Comparison of ENCODE assay signal across 18 cellular contexts in the genomic region with DNA sequence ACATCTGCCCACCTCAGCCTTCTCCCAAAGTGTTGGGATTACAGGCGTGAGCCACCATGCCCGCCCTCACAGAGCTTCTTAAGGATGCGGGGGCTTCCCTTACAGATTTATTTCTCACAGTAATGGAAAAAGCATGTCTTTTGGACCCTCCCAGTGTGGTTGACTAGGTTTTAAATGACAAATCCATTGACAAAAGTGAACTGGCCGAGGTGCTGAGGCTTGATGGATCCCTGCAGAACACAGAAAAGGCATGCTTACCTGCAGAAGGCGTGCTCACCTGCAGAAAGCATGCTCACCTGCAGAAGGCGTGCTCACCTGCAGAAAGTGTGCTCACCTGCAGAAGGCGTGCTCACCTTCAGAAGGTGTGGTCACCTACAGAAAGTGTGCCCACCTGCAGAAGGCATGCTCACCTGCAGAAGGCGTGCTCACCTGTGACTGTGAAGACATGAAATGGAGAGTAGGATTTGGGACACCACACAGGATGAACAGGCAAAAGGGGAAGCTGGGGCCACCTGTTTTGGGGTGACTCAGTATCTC. TPM values are rescaled to one million over a fixed set of nuclear protein-coding genes. Genes with fewer than 3 reads are reported as not detected.
DNase-seq lines count a peak whose midpoint lies in the region; TF ChIP-seq lines count a peak whose summit lies in the region.
"Had no signal": no experiment of that assay in that cellular context is flagged by ENCODE, and none has a peak within 500 bp of the region (broad histone marks: within the 10 kb centered on the region; RNA-seq: fewer than 3 reads in every experiment).

No MANE protein-coding gene starts in this region.

- H3K27ac Mint-ChIP-seq in Caco-2 (ENCODE audit: unreplicated experiment) (no peak overlapping the region), endodermal cell (no peak overlapping the region)
- no peak overlapping the region for H3K27ac Mint-ChIP-seq in activated CD4-positive, alpha-beta T cell treated with anti-CD3 and anti-CD28 coated beads, Interleukin-2, amount 10 ng/mL, durations not matched to agents 7 days and 5 days
- H3K27ac Mint-ChIP-seq: T-helper 17 cell had no signal

- no peaks in the 10 kb centered on the region for H3K27me3 ChIP-seq in Caco-2 (replicated peaks; ENCODE audit: control insufficient read depth, insufficient read depth, low read length)
- peaks cover 6% of the 10 kb centered on the region for H3K27me3 ChIP-seq in endodermal cell (ENCODE audit: control insufficient read depth, insufficient read depth, low read length, poor library complexity, severe bottlenecking)

- no peak overlapping the region for H3K9ac ChIP-seq in endodermal cell (ENCODE audit: extremely low read depth, low read length, poor library complexity, severe bottlenecking)
- H3K9ac ChIP-seq: GM23248 had no signal

- no peaks in the 10 kb centered on the region for H3K36me3 ChIP-seq in Caco-2 (ENCODE audit: control insufficient read depth, insufficient read depth, low read length)
- H3K36me3 ChIP-seq in endodermal cell (ENCODE audit: control insufficient read depth, insufficient read depth, low read length): no peaks in the 10 kb centered on the region
- H3K36me3 ChIP-seq: SJCRH30 had no signal

- peak; percentile 48 to 53 for DNase-seq in Caco-2
- peak; percentile 1 for DNase-seq in NCI-H146 treated with DMSO at 0.1 percent for 48 hours (lab: John Stamatoyannopoulos, UW; ENCODE audit: unreplicated experiment)
- DNase-seq in endodermal cell: no peak
- no peak for DNase-seq in activated effector memory CD4-positive, alpha-beta T cell treated with Interleukin-2 at 50 U/mL for 16 hours
- DNase-seq in activated CD4-positive, alpha-beta T cell treated with anti-CD3 and anti-CD28 coated beads, Interleukin-2, amount 10 ng/mL, durations not matched to agents 7 days and 5 days: no peak
- DNase-seq in stimulated activated CD4-positive, alpha-beta T cell treated with anti-CD3 and anti-CD28 coated beads, Interleukin-4, amount 100 ng/mL, for 1 hour: no peak
- no peak for DNase-seq in NCI-H2196 treated with DMSO at 0.1 percent for 48 hours (lab: John Stamatoyannopoulos, UW; ENCODE audit: unreplicated experiment)
- DNase-seq: AML-193, COR-L47, GM23248, KBM-7, NCI-H1417, NCI-H2029 treated with DMSO at 0.1 percent for 48 hours, NCI-H446 treated with DMSO at 0.1 percent for 48 hours, SJCRH30, T-helper 17 cell had no signal

- POLR2A ChIA-PET in Caco-2 (lab: Charles Lee): no interaction called here
- POLR2A ChIA-PET in activated CD4-positive, alpha-beta T cell treated with anti-CD3 and anti-CD28 coated beads, Interleukin-2, amount 10 ng/mL, durations not matched to agents 7 days and 5 days (lab: Charles Lee): no interaction called here

- H3K4me1 Mint-ChIP-seq in Caco-2 (ENCODE audit: low read depth, unreplicated experiment) (no peaks in the 10 kb centered on the region), endodermal cell (no peaks in the 10 kb centered on the region)
- no peaks in the 10 kb centered on the region for H3K4me1 Mint-ChIP-seq in activated CD4-positive, alpha-beta T cell treated with anti-CD3 and anti-CD28 coated beads, Interleukin-2, amount 10 ng/mL, durations not matched to agents 7 days and 5 days
- H3K4me1 Mint-ChIP-seq: T-helper 17 cell had no signal

- no peaks in the 10 kb centered on the region for H3K9me3 Mint-ChIP-seq in Caco-2 (ENCODE audit: unreplicated experiment)
- H3K9me3 Mint-ChIP-seq in endodermal cell: no peaks in the 10 kb centered on the region
- H3K9me3 Mint-ChIP-seq in activated CD4-positive, alpha-beta T cell treated with anti-CD3 and anti-CD28 coated beads, Interleukin-2, amount 10 ng/mL, durations not matched to agents 7 days and 5 days: no peaks in the 10 kb centered on the region

- intact Hi-C loops in Caco-2 (cut with micrococcal nuclease; ENCODE audit: unreplicated experiment): no loop called here

- peak; percentile 46 for TF ChIP-seq CTCF in C4-2B (conservative IDR thresholded peaks at IDR 0.05)
- peak in 1 of 2 experiments; percentile 58 for TF ChIP-seq CTCF in Caco-2 (IDR thresholded peaks at IDR 0.05; ENCODE audit: insufficient read depth in 1 of 2, low read depth in 1 of 2, low read length in 1 of 2, severe bottlenecking in 1 of 2, unreplicated experiment in 1 of 2)
- TF ChIP-seq CTCF in endodermal cell (conservative IDR thresholded peaks at IDR 0.05): peak; percentile 19

- H3K36me3 Mint-ChIP-seq in Caco-2 (ENCODE audit: insufficient read depth, unreplicated experiment) (no peaks in the 10 kb centered on the region), endodermal cell (ENCODE audit: low read depth) (no peaks in the 10 kb centered on the region)
- no peaks in the 10 kb centered on the region for H3K36me3 Mint-ChIP-seq in activated CD4-positive, alpha-beta T cell treated with anti-CD3 and anti-CD28 coated beads, Interleukin-2, amount 10 ng/mL, durations not matched to agents 7 days and 5 days (ENCODE audit: low read depth)

- no TSS peak for BruUV-seq in Caco-2 (replicated peaks; lab: Mats Ljungman, UMichigan)

- no peak overlapping the region for H3K4me3 Mint-ChIP-seq in Caco-2 (ENCODE audit: unreplicated experiment)
- H3K4me3 Mint-ChIP-seq in endodermal cell: no peak overlapping the region
- no peak overlapping the region for H3K4me3 Mint-ChIP-seq in activated CD4-positive, alpha-beta T cell treated with anti-CD3 and anti-CD28 coated beads, Interleukin-2, amount 10 ng/mL, durations not matched to agents 7 days and 5 days
- H3K4me3 Mint-ChIP-seq: T-helper 17 cell had no signal

- CTCF ChIA-PET in Caco-2 (lab: Charles Lee): interaction anchor here (0.6 kb wide), 1 partner anchor 12 kb away, joined by 4 read pairs; no protein-coding TSS in a partner anchor
- CTCF ChIA-PET in activated CD4-positive, alpha-beta T cell treated with anti-CD3 and anti-CD28 coated beads, Interleukin-2, amount 10 ng/mL, durations not matched to agents 7 days and 5 days (lab: Charles Lee): interaction anchor here (0.6 kb wide), 1 partner anchor 8 kb away, joined by 4 read pairs; no protein-coding TSS in a partner anchor

- H3K9me3 ChIP-seq in Caco-2: no peaks in the 10 kb centered on the region
- no peaks in the 10 kb centered on the region for H3K9me3 ChIP-seq in endodermal cell (ENCODE audit: control insufficient read depth, low read length)

- H3K27me3 Mint-ChIP-seq in Caco-2 (ENCODE audit: insufficient read depth, unreplicated experiment) (peaks cover 14% of the 10 kb centered on the region), endodermal cell (ENCODE audit: insufficient read depth) (peaks cover 24% of the 10 kb centered on the region)
- H3K27me3 Mint-ChIP-seq in activated CD4-positive, alpha-beta T cell treated with anti-CD3 and anti-CD28 coated beads, Interleukin-2, amount 10 ng/mL, durations not matched to agents 7 days and 5 days: peaks cover 18% of the 10 kb centered on the region

- no peak overlapping the region for H3K4me3 ChIP-seq in Caco-2 (ENCODE audit: low read depth, low read length)
- H3K4me3 ChIP-seq in endodermal cell (ENCODE audit: low read length): no peak overlapping the region
- H3K4me3 ChIP-seq: GM23248, SJCRH30 had no signal

- H3K27ac ChIP-seq in C4-2B: no peak overlapping the region
- no peak overlapping the region for H3K27ac ChIP-seq in endodermal cell (ENCODE audit: low read depth, low read length)
- H3K27ac ChIP-seq: GM23248, SJCRH30 had no signal

- 88 to 95% methylated on average over 8 of the region's 8 CpGs for WGBS in endodermal cell (ENCODE audit: insufficient coverage in 1 of 2, insufficient read length in 1 of 2), 2 experiments

- H3K4me1 ChIP-seq in Caco-2 (no peaks in the 10 kb centered on the region), endodermal cell (ENCODE audit: control insufficient read depth, insufficient read depth, low read length) (no peaks in the 10 kb centered on the region)
- H3K4me1 ChIP-seq: SJCRH30 had no signal

RNA-seq across cellular contexts. Expression of a gene that starts 15.1 kb away (rescaled TPM):
- 25.6 and 27.7 TPM in 2 replicates for total RNA-seq in Caco-2 (2022)
- 10 to 100 TPM; 35.3 to 52.6 TPM for total RNA-seq in endodermal cell
- 58.4 TPM for polyA plus RNA-seq in endodermal cell (2013, experiment 1 of 2)
- 60.3 TPM for polyA plus RNA-seq in endodermal cell (2013, experiment 2 of 2)
- 10 to 100 TPM; 16.7 to 21.5 TPM for total RNA-seq in activated CD4-positive, alpha-beta T cell treated with anti-CD3 and anti-CD28 coated beads, Interleukin-2, amount 10 ng/mL, durations not matched to agents 7 days and 5 days

RNA-seq across cellular contexts. Expression of a gene that starts 30.0 kb away (rescaled TPM):
- total RNA-seq in Caco-2 (2022) (not detected in 2 replicates), endodermal cell (not detected)
- not detected for polyA plus RNA-seq in endodermal cell (2013, experiment 1 of 2)
- not detected for polyA plus RNA-seq in endodermal cell (2013, experiment 2 of 2)
- total RNA-seq in activated CD4-positive, alpha-beta T cell treated with anti-CD3 and anti-CD28 coated beads, Interleukin-2, amount 10 ng/mL, durations not matched to agents 7 days and 5 days: not detected
- total RNA-seq: GM23248, M059J, SJCRH30, T-helper 17 cell had no signal
- polyA plus RNA-seq: GM23248 had no signal

RNA-seq across cellular contexts. Expression of a gene that starts 54.4 kb away (rescaled TPM):
- not detected in 2 replicates for total RNA-seq in Caco-2 (2022)
- total RNA-seq in endodermal cell: not detected
- 2.2 TPM for polyA plus RNA-seq in endodermal cell (2013, experiment 1 of 2)
- 2.6 TPM for polyA plus RNA-seq in endodermal cell (2013, experiment 2 of 2)
- total RNA-seq in activated CD4-positive, alpha-beta T cell treated with anti-CD3 and anti-CD28 coated beads, Interleukin-2, amount 10 ng/mL, durations not matched to agents 7 days and 5 days: 1 to 10 TPM; 3.0 to 3.8 TPM
- total RNA-seq: GM23248, M059J, SJCRH30, T-helper 17 cell had no signal
- polyA plus RNA-seq: GM23248 had no signal

Comparison
In these comparisons a context has a peak if more than half of its experiments do, and no peak if none do; other contexts are left out.
1. DNase-seq: peak in Caco-2 (2 of 2) and NCI-H146 treated with DMSO at 0.1 percent for 48 hours (single experiment); none in endodermal cell (single experiment), activated effector memory CD4-positive, alpha-beta T cell treated with Interleukin-2 at 50 U/mL for 16 hours (single experiment), activated CD4-positive, alpha-beta T cell treated with anti-CD3 and anti-CD28 coated beads, Interleukin-2, amount 10 ng/mL, durations not matched to agents 7 days and 5 days (single experiment), stimulated activated CD4-positive, alpha-beta T cell treated with anti-CD3 and anti-CD28 coated beads, Interleukin-4, amount 100 ng/mL, for 1 hour (single experiment) and NCI-H2196 treated with DMSO at 0.1 percent for 48 hours (single experiment).